In genomic region chr1:17018849-17019248, GRCh38 we compare ENCODE assay signal across 18 cellular contexts. TPM values are rescaled to one million over a fixed set of nuclear protein-coding genes. Genes with fewer than 3 reads are reported as not detected.
DNase-seq lines count a peak whose midpoint lies in the region; ATAC-seq, FAIRE-seq and TF ChIP-seq lines count a peak whose summit lies in the region.
"Had no signal": no experiment of that assay in that cellular context is flagged by ENCODE, and none has a peak within 500 bp of the region (broad histone marks: within the 10 kb centered on the region; RNA-seq: fewer than 3 reads in every experiment).

No MANE protein-coding gene starts in this region.

- peak overlapping the region; percentile 66 for H3K4me2 ChIP-seq in KMS-11
- H3K4me2 ChIP-seq in mesenchymal stem cell (ENCODE audit: low read length, poor library complexity, severe bottlenecking), result no peak overlapping the region
- H3K4me2 ChIP-seq in SK-N-SH, result no peak overlapping the region

- POLR2A ChIA-PET in SK-N-SH (lab: Yijun Ruan, JAX), result no interaction called here

- H3K4me1 ChIP-seq in KMS-11 (ENCODE audit: low read depth, poor library complexity, severe bottlenecking), result peaks cover 53% of the 10 kb centered on the region
- peaks cover 16% of the 10 kb centered on the region for H3K4me1 ChIP-seq in mesenchymal stem cell (ENCODE audit: control insufficient read depth, insufficient read depth, low read depth, low read length)
- H3K4me1 ChIP-seq in SK-N-SH (ENCODE audit: control insufficient read depth in 1 of 2, insufficient read depth in 2 of 2, low read depth in 1 of 2, low read length in 1 of 2), result no peaks in the 10 kb centered on the region
- H3K4me1 ChIP-seq: gastrocnemius medialis had no signal

- no peak overlapping the region for H3K4me3 ChIP-seq in KMS-11 (IDR thresholded peaks at IDR 0.05; ENCODE audit: insufficient read depth, low read depth, low read length)
- no peak overlapping the region for H3K4me3 ChIP-seq in mesenchymal stem cell (ENCODE audit: insufficient read depth in 1 of 2, low read depth in 1 of 2, low read length in 2 of 2)
- H3K4me3 ChIP-seq in SK-N-SH (ENCODE audit: low read depth in 2 of 2, low read length in 1 of 2), result no peak overlapping the region
- H3K4me3 ChIP-seq: gastrocnemius medialis, upper lobe of left lung had no signal

- H2BK120ac ChIP-seq in mesenchymal stem cell (ENCODE audit: low read depth, low read length), result no peak overlapping the region

- WGBS in mesenchymal stem cell, result 65% methylated on average over 1 of the region's 1 CpG
- 80% methylated on average over 1 of the region's 1 CpG for WGBS in SK-N-SH (ENCODE audit: low lambda C conversion rate)

- peaks cover 58 to 64% of the 10 kb centered on the region in 2 donors for H3K36me3 Mint-ChIP-seq in CD14-positive monocyte

- no peak overlapping the region for H4K91ac ChIP-seq in mesenchymal stem cell (ENCODE audit: low read length)

- H3K79me1 ChIP-seq in mesenchymal stem cell (replicated peaks; ENCODE audit: low read length, poor library complexity, severe bottlenecking), result peaks cover 6% of the 10 kb centered on the region

- CTCF ChIA-PET in SK-N-SH (lab: Yijun Ruan, JAX), result interaction anchor here (1.2 to 2.2 kb wide), 5 partner anchors 16 to 398 kb away, joined by 3 to 10 read pairs (median 6); no protein-coding TSS in a partner anchor

- H3K4ac ChIP-seq in mesenchymal stem cell (ENCODE audit: low read depth in 1 of 2, low read length in 2 of 2), result no peak overlapping the region

- no peak overlapping the region for H2BK15ac ChIP-seq in mesenchymal stem cell (ENCODE audit: low read depth, poor library complexity, severe bottlenecking)

- peak overlapping the region in 4 of 7 donors; percentile 33 to 69 (median 48) for H3K27ac Mint-ChIP-seq in CD14-positive monocyte

- peak; percentile 80 for FAIRE-seq in GM12892 (lab: Jason Lieb, UNC)
- FAIRE-seq: endothelial cell of umbilical vein had no signal

- peaks cover 0 to 2% (median 0%) of the 10 kb centered on the region in 3 donors for H3K27me3 Mint-ChIP-seq in CD14-positive monocyte (ENCODE audit: low read depth in 3 of 3)

- no peak for ATAC-seq in esophagus mucosa
- ATAC-seq: gastrocnemius medialis, HCT116 had no signal

- no peak overlapping the region for H3K23ac ChIP-seq in mesenchymal stem cell (ENCODE audit: low read length in 2 of 2)

- no peaks in the 10 kb centered on the region for H3K79me2 ChIP-seq in KMS-11 (ENCODE audit: insufficient read depth, low read depth)
- H3K79me2 ChIP-seq in SK-N-SH (ENCODE audit: insufficient read depth), result no peaks in the 10 kb centered on the region

- no peak overlapping the region for H2BK12ac ChIP-seq in mesenchymal stem cell (ENCODE audit: low read length in 2 of 2)

- no peaks in the 10 kb centered on the region; the same call in 1 of the 2 replicates for H3K36me3 ChIP-seq in KMS-11 (ENCODE audit: insufficient read depth)
- H3K36me3 ChIP-seq in mesenchymal stem cell (ENCODE audit: control insufficient read depth in 1 of 2, insufficient read depth in 2 of 2, low read depth in 1 of 2, low read length in 2 of 2), result peaks cover 42 to 64% of the 10 kb centered on the region in 2 experiments
- peaks cover 13 to 52% of the 10 kb centered on the region in 2 experiments for H3K36me3 ChIP-seq in SK-N-SH (replicated peaks in 1 of 2; ENCODE audit: control insufficient read depth in 1 of 2, insufficient read depth in 2 of 2, low read length in 1 of 2)

- TF ChIP-seq POLR2A in GM12892 (IDR thresholded peaks at IDR 0.05; ENCODE audit: low read depth, low read length), result no peak

- no peak for TF ChIP-seq CTCF in CD14-positive monocyte (IDR thresholded peaks at IDR 0.05)
- no peak for TF ChIP-seq CTCF in KMS-11 (conservative IDR thresholded peaks at IDR 0.05; ENCODE audit: low read depth, low read length)
- TF ChIP-seq CTCF in SK-N-SH (IDR thresholded peaks at IDR 0.05), result no peak

- H3K9me3 ChIP-seq in mesenchymal stem cell (ENCODE audit: control insufficient read depth, low read length) (no peaks in the 10 kb centered on the region), SK-N-SH (no peaks in the 10 kb centered on the region)
- H3K9me3 ChIP-seq: gastrocnemius medialis, upper lobe of left lung had no signal

- intact Hi-C loops in CD14-positive monocyte (cut with micrococcal nuclease), result no loop called here

- H4K8ac ChIP-seq in mesenchymal stem cell (ENCODE audit: low read length), result no peak overlapping the region

- DNase-seq in CD14-positive monocyte (ENCODE audit: low spot score) (no peak), GM12892 (ENCODE audit: insufficient read length) (no peak), mesenchymal stem cell (no peak), NCI-H774 (lab: John Stamatoyannopoulos, UW) (no peak), SK-N-SH (no peak)
- DNase-seq: activated CD8-positive, alpha-beta memory T cell treated with anti-CD3 and anti-CD28 coated beads, Interleukin-2, amount 50 U/mL, for 4 hours; AML-193; amygdala; gastrocnemius medialis; Karpas-422; NCI-H1417; NCI-H226; stimulated activated CD4-positive, alpha-beta T cell treated with anti-CD3 and anti-CD28 coated beads, Interleukin-4, amount 100 ng/mL, for 1 hour; upper lobe of left lung had no signal

- TF ChIP-seq RAD21 in SK-N-SH (IDR thresholded peaks at IDR 0.05; ENCODE audit: low read length), result no peak

- no peak overlapping the region for H3K18ac ChIP-seq in mesenchymal stem cell (ENCODE audit: low read depth in 1 of 2, low read length in 2 of 2)

- H2AK5ac ChIP-seq in mesenchymal stem cell (ENCODE audit: low read length, severe bottlenecking), result peak overlapping the region; percentile 13

- TF ChIP-seq EP300 in SK-N-SH (IDR thresholded peaks at IDR 0.05; ENCODE audit: borderline replicate concordance in 1 of 2, low read depth in 1 of 2, low read length in 1 of 2), result no peak

- no peak overlapping the region for H3K14ac ChIP-seq in mesenchymal stem cell (ENCODE audit: low read length in 2 of 2)

- peaks cover 14% of the 10 kb centered on the region for H3F3A ChIP-seq in SK-N-SH (replicated peaks; ENCODE audit: insufficient read depth)

- H3K4me1 Mint-ChIP-seq in CD14-positive monocyte, result peaks cover 30% of the 10 kb centered on the region

- H2AFZ ChIP-seq in KMS-11 (ENCODE audit: low read depth) (no peak overlapping the region), mesenchymal stem cell (ENCODE audit: low read depth, low read length) (no peak overlapping the region), SK-N-SH (ENCODE audit: low read depth) (no peak overlapping the region)

- peaks cover 6% of the 10 kb centered on the region; the same call in 1 of the 2 replicates for H4K20me1 ChIP-seq in KMS-11 (ENCODE audit: insufficient read depth)
- no peaks in the 10 kb centered on the region for H4K20me1 ChIP-seq in SK-N-SH (ENCODE audit: insufficient read depth)

- H3K9me3 Mint-ChIP-seq in CD14-positive monocyte, result peaks cover 0 to 2% (median 0%) of the 10 kb centered on the region in 7 donors

- H3K9ac ChIP-seq in KMS-11 (no peak overlapping the region), mesenchymal stem cell (ENCODE audit: low read length) (no peak overlapping the region), SK-N-SH (no peak overlapping the region)

- no peak overlapping the region for H3K4me3 Mint-ChIP-seq in CD14-positive monocyte

- no peaks in the 10 kb centered on the region for H3K9me2 ChIP-seq in SK-N-SH

- no peaks in the 10 kb centered on the region; the same call in 1 of the 2 replicates for H3K27me3 ChIP-seq in KMS-11 (ENCODE audit: insufficient read depth, low read depth)
- H3K27me3 ChIP-seq in mesenchymal stem cell (ENCODE audit: control insufficient read depth in 1 of 2, insufficient read depth in 1 of 2, low read length in 2 of 2), result no peaks in the 10 kb centered on the region
- no peaks in the 10 kb centered on the region for H3K27me3 ChIP-seq in SK-N-SH (ENCODE audit: insufficient read depth)
- H3K27me3 ChIP-seq: gastrocnemius medialis, upper lobe of left lung had no signal

- H3K27ac ChIP-seq in KMS-11, result peak overlapping the region; percentile 4; the same call in 1 of the 2 replicates
- H3K27ac ChIP-seq in mesenchymal stem cell (ENCODE audit: low read length, poor library complexity, severe bottlenecking), result no peak overlapping the region
- H3K27ac ChIP-seq in SK-N-SH (ENCODE audit: low read depth in 2 of 2, low read length in 1 of 2), result no peak overlapping the region
- H3K27ac ChIP-seq: gastrocnemius medialis, upper lobe of left lung had no signal

- no peak overlapping the region for H2BK5ac ChIP-seq in mesenchymal stem cell (ENCODE audit: low read depth, low read length, poor library complexity, severe bottlenecking)

TF ChIP-seq in SK-N-SH, 30 proteins besides CTCF, POLR2A, EP300 and RAD21 (continues in another document):
- TF ChIP-seq SIN3A (IDR thresholded peaks at IDR 0.05; ENCODE audit: borderline replicate concordance, low read depth, low read length) (no peak), FOXM1 (IDR thresholded peaks at IDR 0.05; ENCODE audit: low read depth) (no peak), FOSL2 (IDR thresholded peaks at IDR 0.05; ENCODE audit: borderline replicate concordance, low read depth) (no peak), MXI1 (IDR thresholded peaks at IDR 0.05; ENCODE audit: low read depth, low read length) (no peak), NFIC (IDR thresholded peaks at IDR 0.05; ENCODE audit: borderline replicate concordance) (no peak)

RNA-seq across cellular contexts. Expression of gene ATP13A2, which starts 7.1 kb away (rescaled TPM):
- polyA plus RNA-seq in CD14-positive monocyte (10 to 100 TPM; 17.6 to 19.5 TPM), SK-N-SH (2012; rRNA removed) (15.9 and 29.3 TPM in 2 replicates)
- polyA plus RNA-seq in GM12892 (2012; ENCODE audit: missing spikeins), result 5.0 TPM
- 27.8 TPM for polyA plus RNA-seq in mesenchymal stem cell (2013, experiment 1 of 2)
- 27.3 TPM for polyA plus RNA-seq in mesenchymal stem cell (2013, experiment 2 of 2)
- 21.5 TPM for total RNA-seq in esophagus mucosa
- 8.2 and 16.2 TPM in 2 replicates for polyA plus RNA-seq in SK-N-SH (2012; cell fraction: cytosol; rRNA removed)
- 36.8 and 62.9 TPM in 2 replicates for polyA plus RNA-seq in SK-N-SH (2012; cell fraction: nucleus; rRNA removed)

RNA-seq across cellular contexts. Expression of gene SDHB, which starts 35.0 kb away (rescaled TPM):
- polyA plus RNA-seq in CD14-positive monocyte, result 100 to 1,000 TPM; 241 to 275 TPM
- polyA plus RNA-seq in GM12892 (2012; ENCODE audit: missing spikeins), result 156 TPM
- 106 TPM for polyA plus RNA-seq in mesenchymal stem cell (2013, experiment 1 of 2)
- 107 TPM for polyA plus RNA-seq in mesenchymal stem cell (2013, experiment 2 of 2)
- total RNA-seq in esophagus mucosa, result 84.5 TPM
- 128 and 139 TPM in 2 replicates for polyA plus RNA-seq in SK-N-SH (2012; rRNA removed)
- 141 and 150 TPM in 2 replicates for polyA plus RNA-seq in SK-N-SH (2012; cell fraction: cytosol; rRNA removed)
- 65.8 and 77.3 TPM in 2 replicates for polyA plus RNA-seq in SK-N-SH (2012; cell fraction: nucleus; rRNA removed)

RNA-seq across cellular contexts. Expression of gene MFAP2, which starts 38.4 kb away (rescaled TPM):
- not detected for polyA plus RNA-seq in CD14-positive monocyte
- polyA plus RNA-seq in GM12892 (2012; ENCODE audit: missing spikeins), result not detected
- polyA plus RNA-seq in mesenchymal stem cell (2013, experiment 1 of 2), result 167 TPM
- 167 TPM for polyA plus RNA-seq in mesenchymal stem cell (2013, experiment 2 of 2)
- 5.3 TPM for total RNA-seq in esophagus mucosa
- 132 and 189 TPM in 2 replicates for polyA plus RNA-seq in SK-N-SH (2012; rRNA removed)
- polyA plus RNA-seq in SK-N-SH (2012; cell fraction: cytosol; rRNA removed), result 91.7 and 112 TPM in 2 replicates
- 237 and 364 TPM in 2 replicates for polyA plus RNA-seq in SK-N-SH (2012; cell fraction: nucleus; rRNA removed)

Comparison
In these comparisons a context has a peak if more than half of its experiments do, and no peak if none do; other contexts are left out.
1. RNA of gene MFAP2, which starts 38.4 kb away (polyA plus RNA-seq): 91.7 to 364 TPM in SK-N-SH; not detected in CD14-positive monocyte; every median in the first group is over 10 times any median in the second.